ENCODE assay signal across 1 cellular context in the genomic region with DNA sequence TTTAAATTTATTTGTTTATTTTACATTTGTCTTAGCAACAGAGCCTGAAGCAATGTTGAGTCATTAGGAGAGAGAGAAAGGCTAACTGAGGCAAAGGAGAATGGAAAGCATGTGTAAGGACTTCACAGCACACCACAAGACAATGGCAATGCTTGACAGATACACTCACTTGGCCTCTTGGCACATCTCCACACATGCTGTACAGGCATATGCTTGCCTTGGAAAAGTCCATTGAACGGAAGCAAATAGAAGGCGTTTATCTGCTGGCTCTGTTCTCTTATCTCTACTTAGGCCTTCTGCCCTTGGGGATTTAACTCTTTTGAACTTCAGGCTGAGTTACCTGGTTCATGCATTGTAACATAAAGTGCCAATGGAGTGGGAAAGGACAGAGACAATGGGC.
A peak's percentile ranks its signal among the peaks of the same experiment; 100 is the strongest.
TF ChIP-seq lines count a peak whose summit lies in the region.

No MANE protein-coding gene starts in this region.

TF ChIP-seq in K562, 482 proteins besides CTCF, POLR2A, EP300 and RAD21 (continued from another document and continues in another):
- TF ChIP-seq, protein P1, sequence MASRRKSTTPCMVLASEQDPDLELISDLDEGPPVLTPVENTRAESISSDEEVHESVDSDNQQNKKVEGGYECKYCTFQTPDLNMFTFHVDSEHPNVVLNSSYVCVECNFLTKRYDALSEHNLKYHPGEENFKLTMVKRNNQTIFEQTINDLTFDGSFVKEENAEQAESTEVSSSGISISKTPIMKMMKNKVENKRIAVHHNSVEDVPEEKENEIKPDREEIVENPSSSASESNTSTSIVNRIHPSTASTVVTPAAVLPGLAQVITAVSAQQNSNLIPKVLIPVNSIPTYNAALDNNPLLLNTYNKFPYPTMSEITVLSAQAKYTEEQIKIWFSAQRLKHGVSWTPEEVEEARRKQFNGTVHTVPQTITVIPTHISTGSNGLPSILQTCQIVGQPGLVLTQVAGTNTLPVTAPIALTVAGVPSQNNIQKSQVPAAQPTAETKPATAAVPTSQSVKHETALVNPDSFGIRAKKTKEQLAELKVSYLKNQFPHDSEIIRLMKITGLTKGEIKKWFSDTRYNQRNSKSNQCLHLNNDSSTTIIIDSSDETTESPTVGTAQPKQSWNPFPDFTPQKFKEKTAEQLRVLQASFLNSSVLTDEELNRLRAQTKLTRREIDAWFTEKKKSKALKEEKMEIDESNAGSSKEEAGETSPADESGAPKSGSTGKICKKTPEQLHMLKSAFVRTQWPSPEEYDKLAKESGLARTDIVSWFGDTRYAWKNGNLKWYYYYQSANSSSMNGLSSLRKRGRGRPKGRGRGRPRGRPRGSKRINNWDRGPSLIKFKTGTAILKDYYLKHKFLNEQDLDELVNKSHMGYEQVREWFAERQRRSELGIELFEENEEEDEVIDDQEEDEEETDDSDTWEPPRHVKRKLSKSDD (conservative IDR thresholded peaks at IDR 0.05; ENCODE audit: low read length), result no peak
- TF ChIP-seq, protein P2, sequence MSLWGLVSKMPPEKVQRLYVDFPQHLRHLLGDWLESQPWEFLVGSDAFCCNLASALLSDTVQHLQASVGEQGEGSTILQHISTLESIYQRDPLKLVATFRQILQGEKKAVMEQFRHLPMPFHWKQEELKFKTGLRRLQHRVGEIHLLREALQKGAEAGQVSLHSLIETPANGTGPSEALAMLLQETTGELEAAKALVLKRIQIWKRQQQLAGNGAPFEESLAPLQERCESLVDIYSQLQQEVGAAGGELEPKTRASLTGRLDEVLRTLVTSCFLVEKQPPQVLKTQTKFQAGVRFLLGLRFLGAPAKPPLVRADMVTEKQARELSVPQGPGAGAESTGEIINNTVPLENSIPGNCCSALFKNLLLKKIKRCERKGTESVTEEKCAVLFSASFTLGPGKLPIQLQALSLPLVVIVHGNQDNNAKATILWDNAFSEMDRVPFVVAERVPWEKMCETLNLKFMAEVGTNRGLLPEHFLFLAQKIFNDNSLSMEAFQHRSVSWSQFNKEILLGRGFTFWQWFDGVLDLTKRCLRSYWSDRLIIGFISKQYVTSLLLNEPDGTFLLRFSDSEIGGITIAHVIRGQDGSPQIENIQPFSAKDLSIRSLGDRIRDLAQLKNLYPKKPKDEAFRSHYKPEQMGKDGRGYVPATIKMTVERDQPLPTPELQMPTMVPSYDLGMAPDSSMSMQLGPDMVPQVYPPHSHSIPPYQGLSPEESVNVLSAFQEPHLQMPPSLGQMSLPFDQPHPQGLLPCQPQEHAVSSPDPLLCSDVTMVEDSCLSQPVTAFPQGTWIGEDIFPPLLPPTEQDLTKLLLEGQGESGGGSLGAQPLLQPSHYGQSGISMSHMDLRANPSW (CRISPR knock-in tag; IDR thresholded peaks at IDR 0.05), result no peak
- TF ChIP-seq NCOA6 (IDR thresholded peaks at IDR 0.05) (no peak), POLR3A (IDR thresholded peaks at IDR 0.05; ENCODE audit: borderline replicate concordance, extremely low read depth, insufficient read depth, insufficient read length) (no peak), SMAD3 (CRISPR knock-in tag; conservative IDR thresholded peaks at IDR 0.05) (no peak), BHLHE40 (IDR thresholded peaks at IDR 0.05; ENCODE audit: low read length) (no peak), CHD4 (IDR thresholded peaks at IDR 0.05; ENCODE audit: insufficient read depth, insufficient replicate concordance, low read depth, low read length, poor library complexity, severe bottlenecking) (no peak), ZNF431 (CRISPR knock-in tag; IDR thresholded peaks at IDR 0.05) (no peak), NCOR1 (IDR thresholded peaks at IDR 0.05) (peak; percentile 28; the same call in 1 of the 2 replicates), TCFL5 (CRISPR knock-in tag; conservative IDR thresholded peaks at IDR 0.05) (no peak), MED1 (CRISPR knock-in tag; IDR thresholded peaks at IDR 0.05; ENCODE audit: borderline replicate concordance) (no peak), KAT8 (IDR thresholded peaks at IDR 0.05; ENCODE audit: low read depth) (no peak), ZNF184 (CRISPR knock-in tag; IDR thresholded peaks at IDR 0.05) (no peak), TRIM24 (IDR thresholded peaks at IDR 0.05) (peak in 1 of 2 experiments; percentile 51; a peak in 1 of 4 replicates), CTBP1 (IDR thresholded peaks at IDR 0.05; ENCODE audit: borderline replicate concordance) (no peak), ZNF282 (CRISPR knock-in tag; IDR thresholded peaks at IDR 0.05) (no peak), THRAP3 (IDR thresholded peaks at IDR 0.05; ENCODE audit: borderline replicate concordance) (no peak), SIN3B (IDR thresholded peaks at IDR 0.05; ENCODE audit: low read depth) (no peak), NFRKB (IDR thresholded peaks at IDR 0.05; ENCODE audit: low read depth) (no peak; the same call in 1 of the 2 replicates), SRSF3 (IDR thresholded peaks at IDR 0.05; ENCODE audit: insufficient read depth, low read length) (no peak), LARP7 (IDR thresholded peaks at IDR 0.05) (no peak), ZNF696 (CRISPR knock-in tag; conservative IDR thresholded peaks at IDR 0.05) (no peak), ZNF217 (CRISPR knock-in tag; IDR thresholded peaks at IDR 0.05) (no peak), ZFP30 (CRISPR knock-in tag; IDR thresholded peaks at IDR 0.05; ENCODE audit: borderline replicate concordance) (no peak), POLR2G (IDR thresholded peaks at IDR 0.05; ENCODE audit: low read depth, low read length) (no peak), PML (IDR thresholded peaks at IDR 0.05; ENCODE audit: low read length) (no peak), ASH1L (IDR thresholded peaks at IDR 0.05; ENCODE audit: borderline replicate concordance, low read depth, partially characterized antibody) (no peak), PRMT5 (CRISPR knock-in tag; IDR thresholded peaks at IDR 0.05) (no peak), STAG1 (CRISPR knock-in tag; IDR thresholded peaks at IDR 0.05; ENCODE audit: borderline replicate concordance) (no peak), ZBTB1 (CRISPR knock-in tag; IDR thresholded peaks at IDR 0.05; ENCODE audit: borderline replicate concordance, low read depth) (no peak)
- TF ChIP-seq, protein P3, sequence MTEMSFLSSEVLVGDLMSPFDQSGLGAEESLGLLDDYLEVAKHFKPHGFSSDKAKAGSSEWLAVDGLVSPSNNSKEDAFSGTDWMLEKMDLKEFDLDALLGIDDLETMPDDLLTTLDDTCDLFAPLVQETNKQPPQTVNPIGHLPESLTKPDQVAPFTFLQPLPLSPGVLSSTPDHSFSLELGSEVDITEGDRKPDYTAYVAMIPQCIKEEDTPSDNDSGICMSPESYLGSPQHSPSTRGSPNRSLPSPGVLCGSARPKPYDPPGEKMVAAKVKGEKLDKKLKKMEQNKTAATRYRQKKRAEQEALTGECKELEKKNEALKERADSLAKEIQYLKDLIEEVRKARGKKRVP (CRISPR knock-in tag; IDR thresholded peaks at IDR 0.05), result no peak
- TF ChIP-seq, protein P4, sequence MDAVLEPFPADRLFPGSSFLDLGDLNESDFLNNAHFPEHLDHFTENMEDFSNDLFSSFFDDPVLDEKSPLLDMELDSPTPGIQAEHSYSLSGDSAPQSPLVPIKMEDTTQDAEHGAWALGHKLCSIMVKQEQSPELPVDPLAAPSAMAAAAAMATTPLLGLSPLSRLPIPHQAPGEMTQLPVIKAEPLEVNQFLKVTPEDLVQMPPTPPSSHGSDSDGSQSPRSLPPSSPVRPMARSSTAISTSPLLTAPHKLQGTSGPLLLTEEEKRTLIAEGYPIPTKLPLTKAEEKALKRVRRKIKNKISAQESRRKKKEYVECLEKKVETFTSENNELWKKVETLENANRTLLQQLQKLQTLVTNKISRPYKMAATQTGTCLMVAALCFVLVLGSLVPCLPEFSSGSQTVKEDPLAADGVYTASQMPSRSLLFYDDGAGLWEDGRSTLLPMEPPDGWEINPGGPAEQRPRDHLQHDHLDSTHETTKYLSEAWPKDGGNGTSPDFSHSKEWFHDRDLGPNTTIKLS (IDR thresholded peaks at IDR 0.05; ENCODE audit: borderline replicate concordance, low read depth), result no peak
- TF ChIP-seq, protein P5, sequence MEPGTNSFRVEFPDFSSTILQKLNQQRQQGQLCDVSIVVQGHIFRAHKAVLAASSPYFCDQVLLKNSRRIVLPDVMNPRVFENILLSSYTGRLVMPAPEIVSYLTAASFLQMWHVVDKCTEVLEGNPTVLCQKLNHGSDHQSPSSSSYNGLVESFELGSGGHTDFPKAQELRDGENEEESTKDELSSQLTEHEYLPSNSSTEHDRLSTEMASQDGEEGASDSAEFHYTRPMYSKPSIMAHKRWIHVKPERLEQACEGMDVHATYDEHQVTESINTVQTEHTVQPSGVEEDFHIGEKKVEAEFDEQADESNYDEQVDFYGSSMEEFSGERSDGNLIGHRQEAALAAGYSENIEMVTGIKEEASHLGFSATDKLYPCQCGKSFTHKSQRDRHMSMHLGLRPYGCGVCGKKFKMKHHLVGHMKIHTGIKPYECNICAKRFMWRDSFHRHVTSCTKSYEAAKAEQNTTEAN (CRISPR knock-in tag; IDR thresholded peaks at IDR 0.05), result no peak
- TF ChIP-seq, protein P6, sequence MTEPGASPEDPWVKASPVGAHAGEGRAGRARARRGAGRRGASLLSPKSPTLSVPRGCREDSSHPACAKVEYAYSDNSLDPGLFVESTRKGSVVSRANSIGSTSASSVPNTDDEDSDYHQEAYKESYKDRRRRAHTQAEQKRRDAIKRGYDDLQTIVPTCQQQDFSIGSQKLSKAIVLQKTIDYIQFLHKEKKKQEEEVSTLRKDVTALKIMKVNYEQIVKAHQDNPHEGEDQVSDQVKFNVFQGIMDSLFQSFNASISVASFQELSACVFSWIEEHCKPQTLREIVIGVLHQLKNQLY (CRISPR knock-in tag; conservative IDR thresholded peaks at IDR 0.05), result no peak
- TF ChIP-seq, protein P7, sequence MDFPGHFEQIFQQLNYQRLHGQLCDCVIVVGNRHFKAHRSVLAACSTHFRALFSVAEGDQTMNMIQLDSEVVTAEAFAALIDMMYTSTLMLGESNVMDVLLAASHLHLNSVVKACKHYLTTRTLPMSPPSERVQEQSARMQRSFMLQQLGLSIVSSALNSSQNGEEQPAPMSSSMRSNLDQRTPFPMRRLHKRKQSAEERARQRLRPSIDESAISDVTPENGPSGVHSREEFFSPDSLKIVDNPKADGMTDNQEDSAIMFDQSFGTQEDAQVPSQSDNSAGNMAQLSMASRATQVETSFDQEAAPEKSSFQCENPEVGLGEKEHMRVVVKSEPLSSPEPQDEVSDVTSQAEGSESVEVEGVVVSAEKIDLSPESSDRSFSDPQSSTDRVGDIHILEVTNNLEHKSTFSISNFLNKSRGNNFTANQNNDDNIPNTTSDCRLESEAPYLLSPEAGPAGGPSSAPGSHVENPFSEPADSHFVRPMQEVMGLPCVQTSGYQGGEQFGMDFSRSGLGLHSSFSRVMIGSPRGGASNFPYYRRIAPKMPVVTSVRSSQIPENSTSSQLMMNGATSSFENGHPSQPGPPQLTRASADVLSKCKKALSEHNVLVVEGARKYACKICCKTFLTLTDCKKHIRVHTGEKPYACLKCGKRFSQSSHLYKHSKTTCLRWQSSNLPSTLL (IDR thresholded peaks at IDR 0.05), result no peak
- TF ChIP-seq, protein P8, sequence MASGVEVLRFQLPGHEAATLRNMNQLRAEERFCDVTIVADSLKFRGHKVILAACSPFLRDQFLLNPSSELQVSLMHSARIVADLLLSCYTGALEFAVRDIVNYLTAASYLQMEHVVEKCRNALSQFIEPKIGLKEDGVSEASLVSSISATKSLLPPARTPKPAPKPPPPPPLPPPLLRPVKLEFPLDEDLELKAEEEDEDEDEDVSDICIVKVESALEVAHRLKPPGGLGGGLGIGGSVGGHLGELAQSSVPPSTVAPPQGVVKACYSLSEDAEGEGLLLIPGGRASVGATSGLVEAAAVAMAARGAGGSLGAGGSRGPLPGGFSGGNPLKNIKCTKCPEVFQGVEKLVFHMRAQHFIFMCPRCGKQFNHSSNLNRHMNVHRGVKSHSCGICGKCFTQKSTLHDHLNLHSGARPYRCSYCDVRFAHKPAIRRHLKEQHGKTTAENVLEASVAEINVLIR (CRISPR knock-in tag; IDR thresholded peaks at IDR 0.05), result no peak
- TF ChIP-seq, protein P9, sequence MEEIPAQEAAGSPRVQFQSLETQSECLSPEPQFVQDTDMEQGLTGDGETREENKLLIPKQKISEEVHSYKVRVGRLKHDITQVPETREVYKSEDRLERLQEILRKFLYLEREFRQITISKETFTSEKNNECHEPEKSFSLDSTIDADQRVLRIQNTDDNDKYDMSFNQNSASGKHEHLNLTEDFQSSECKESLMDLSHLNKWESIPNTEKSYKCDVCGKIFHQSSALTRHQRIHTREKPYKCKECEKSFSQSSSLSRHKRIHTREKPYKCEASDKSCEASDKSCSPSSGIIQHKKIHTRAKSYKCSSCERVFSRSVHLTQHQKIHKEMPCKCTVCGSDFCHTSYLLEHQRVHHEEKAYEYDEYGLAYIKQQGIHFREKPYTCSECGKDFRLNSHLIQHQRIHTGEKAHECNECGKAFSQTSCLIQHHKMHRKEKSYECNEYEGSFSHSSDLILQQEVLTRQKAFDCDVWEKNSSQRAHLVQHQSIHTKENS (CRISPR knock-in tag; IDR thresholded peaks at IDR 0.05), result no peak
- TF ChIP-seq, protein P10, sequence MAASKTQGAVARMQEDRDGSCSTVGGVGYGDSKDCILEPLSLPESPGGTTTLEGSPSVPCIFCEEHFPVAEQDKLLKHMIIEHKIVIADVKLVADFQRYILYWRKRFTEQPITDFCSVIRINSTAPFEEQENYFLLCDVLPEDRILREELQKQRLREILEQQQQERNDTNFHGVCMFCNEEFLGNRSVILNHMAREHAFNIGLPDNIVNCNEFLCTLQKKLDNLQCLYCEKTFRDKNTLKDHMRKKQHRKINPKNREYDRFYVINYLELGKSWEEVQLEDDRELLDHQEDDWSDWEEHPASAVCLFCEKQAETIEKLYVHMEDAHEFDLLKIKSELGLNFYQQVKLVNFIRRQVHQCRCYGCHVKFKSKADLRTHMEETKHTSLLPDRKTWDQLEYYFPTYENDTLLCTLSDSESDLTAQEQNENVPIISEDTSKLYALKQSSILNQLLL (CRISPR knock-in tag; IDR thresholded peaks at IDR 0.05; ENCODE audit: borderline replicate concordance), result no peak
- TF ChIP-seq, protein P11, sequence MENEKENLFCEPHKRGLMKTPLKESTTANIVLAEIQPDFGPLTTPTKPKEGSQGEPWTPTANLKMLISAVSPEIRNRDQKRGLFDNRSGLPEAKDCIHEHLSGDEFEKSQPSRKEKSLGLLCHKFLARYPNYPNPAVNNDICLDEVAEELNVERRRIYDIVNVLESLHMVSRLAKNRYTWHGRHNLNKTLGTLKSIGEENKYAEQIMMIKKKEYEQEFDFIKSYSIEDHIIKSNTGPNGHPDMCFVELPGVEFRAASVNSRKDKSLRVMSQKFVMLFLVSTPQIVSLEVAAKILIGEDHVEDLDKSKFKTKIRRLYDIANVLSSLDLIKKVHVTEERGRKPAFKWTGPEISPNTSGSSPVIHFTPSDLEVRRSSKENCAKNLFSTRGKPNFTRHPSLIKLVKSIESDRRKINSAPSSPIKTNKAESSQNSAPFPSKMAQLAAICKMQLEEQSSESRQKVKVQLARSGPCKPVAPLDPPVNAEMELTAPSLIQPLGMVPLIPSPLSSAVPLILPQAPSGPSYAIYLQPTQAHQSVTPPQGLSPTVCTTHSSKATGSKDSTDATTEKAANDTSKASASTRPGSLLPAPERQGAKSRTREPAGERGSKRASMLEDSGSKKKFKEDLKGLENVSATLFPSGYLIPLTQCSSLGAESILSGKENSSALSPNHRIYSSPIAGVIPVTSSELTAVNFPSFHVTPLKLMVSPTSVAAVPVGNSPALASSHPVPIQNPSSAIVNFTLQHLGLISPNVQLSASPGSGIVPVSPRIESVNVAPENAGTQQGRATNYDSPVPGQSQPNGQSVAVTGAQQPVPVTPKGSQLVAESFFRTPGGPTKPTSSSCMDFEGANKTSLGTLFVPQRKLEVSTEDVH (IDR thresholded peaks at IDR 0.05; ENCODE audit: low read depth, partially characterized antibody), result no peak
- TF ChIP-seq, protein P12, sequence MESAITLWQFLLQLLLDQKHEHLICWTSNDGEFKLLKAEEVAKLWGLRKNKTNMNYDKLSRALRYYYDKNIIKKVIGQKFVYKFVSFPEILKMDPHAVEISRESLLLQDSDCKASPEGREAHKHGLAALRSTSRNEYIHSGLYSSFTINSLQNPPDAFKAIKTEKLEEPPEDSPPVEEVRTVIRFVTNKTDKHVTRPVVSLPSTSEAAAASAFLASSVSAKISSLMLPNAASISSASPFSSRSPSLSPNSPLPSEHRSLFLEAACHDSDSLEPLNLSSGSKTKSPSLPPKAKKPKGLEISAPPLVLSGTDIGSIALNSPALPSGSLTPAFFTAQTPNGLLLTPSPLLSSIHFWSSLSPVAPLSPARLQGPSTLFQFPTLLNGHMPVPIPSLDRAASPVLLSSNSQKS (CRISPR knock-in tag; IDR thresholded peaks at IDR 0.05), result no peak
